In genomic region chr13:24275041-24275440, GRCh38 we compare ENCODE assay signal across 1 cellular context.
TF ChIP-seq lines count a peak whose summit lies in the region.

No MANE protein-coding gene starts in this region.

TF ChIP-seq in GM12878, 131 proteins besides CTCF, POLR2A, EP300 and RAD21:
- TF ChIP-seq BMI1 (IDR thresholded peaks at IDR 0.05; ENCODE audit: borderline replicate concordance) (no peak), RCOR1 (conservative IDR thresholded peaks at IDR 0.05; ENCODE audit: low read depth, low read length) (0 out of 2 replicates have a peak, but pooled peaks have one; percentile 70), RUNX3 (IDR thresholded peaks at IDR 0.05; ENCODE audit: low read length) (no peak), ZNF207 (IDR thresholded peaks at IDR 0.05; ENCODE audit: borderline replicate concordance) (no peak), ZNF384 (IDR thresholded peaks at IDR 0.05; ENCODE audit: borderline replicate concordance, low read depth, low read length) (0 out of 2 replicates have a peak, but pooled peaks have one; percentile 47), SP1 (IDR thresholded peaks at IDR 0.05; ENCODE audit: low read depth, low read length) (no peak), STAT1 (conservative IDR thresholded peaks at IDR 0.05) (no peak), CHD4 (IDR thresholded peaks at IDR 0.05) (no peak)
